15 cellular contexts compared by ENCODE assay signal in the genomic region with DNA sequence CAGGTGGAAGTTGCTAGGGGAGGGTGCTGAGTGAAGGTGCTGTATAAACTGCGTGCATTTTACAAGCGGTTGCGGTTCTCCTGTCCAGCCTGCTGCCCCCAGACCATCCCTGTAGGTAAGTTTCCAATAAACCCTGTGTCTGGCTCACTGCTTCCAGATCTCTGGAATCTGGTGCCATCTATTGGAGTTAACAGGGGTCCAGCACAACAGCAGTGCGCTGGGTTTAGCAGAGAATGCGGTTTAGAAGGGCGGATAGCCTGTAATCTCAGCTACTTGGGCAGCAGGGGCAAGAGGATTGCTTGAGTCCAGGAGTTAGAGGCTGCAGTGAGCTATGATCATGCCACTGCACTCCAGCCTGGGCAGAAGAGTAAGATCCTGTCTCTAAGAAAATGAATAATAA. TPM values are rescaled to one million over a fixed set of nuclear protein-coding genes. Genes with fewer than 3 reads are reported as not detected.
A peak's percentile ranks its signal among the peaks of the same experiment; 100 is the strongest.
DNase-seq lines count a peak whose midpoint lies in the region; ATAC-seq and TF ChIP-seq lines count a peak whose summit lies in the region.
"Had no signal": no experiment of that assay in that cellular context is flagged by ENCODE, and none has a peak within 500 bp of the region (broad histone marks: within the 10 kb centered on the region; RNA-seq: fewer than 3 reads in every experiment).

No MANE protein-coding gene starts in this region.

- no peaks in the 10 kb centered on the region for H3K9me3 ChIP-seq in BE2C
- H3K9me3 ChIP-seq: esophagus squamous epithelium, MG63 had no signal

- H3K27ac ChIP-seq in brain microvascular endothelial cell, result no peak overlapping the region
- H3K27ac ChIP-seq: esophagus squamous epithelium had no signal

- no peaks in the 10 kb centered on the region; the same call in none of the 2 replicates for H3K36me3 ChIP-seq in BE2C
- no peaks in the 10 kb centered on the region for H3K36me3 ChIP-seq in brain microvascular endothelial cell (replicated peaks)
- H3K36me3 ChIP-seq: MG63 had no signal

- no peak for ATAC-seq in esophagus mucosa
- no peak for ATAC-seq in HG03025 (IDR thresholded peaks at IDR 0.05; ENCODE audit: low FRiP score, unreplicated experiment)
- no peak for ATAC-seq in activated CD4-positive, CD25-positive, alpha-beta regulatory T cell treated with anti-CD3 and anti-CD28 coated beads, Interleukin-2, amount 50 U/mL, for 24 hours
- ATAC-seq in HG02623 (IDR thresholded peaks at IDR 0.05; ENCODE audit: unreplicated experiment), result no peak
- ATAC-seq: naive thymus-derived CD8-positive, alpha-beta T cell; stimulated activated effector memory CD8-positive, alpha-beta T cell treated with anti-CD3 and anti-CD28 coated beads, Interleukin-12 subunit alpha, Interleukin-12 subunit beta, amount 100 ng/mL, for 72 hours had no signal

- H3K27me3 ChIP-seq in BE2C (no peaks in the 10 kb centered on the region), brain microvascular endothelial cell (replicated peaks) (no peaks in the 10 kb centered on the region)
- H3K27me3 ChIP-seq: esophagus squamous epithelium, MG63 had no signal

- TF ChIP-seq CTCF in BE2C (IDR thresholded peaks at IDR 0.05; ENCODE audit: low read depth, low read length) (peak; percentile 45), HFF-Myc (IDR thresholded peaks at IDR 0.05; ENCODE audit: low read depth, low read length, missing control alignments) (peak; percentile 15), brain microvascular endothelial cell (IDR thresholded peaks at IDR 0.05; ENCODE audit: low read depth, low read length, missing control alignments) (peak; percentile 39)

- peaks cover 3% of the 10 kb centered on the region; the same call in 1 of the 2 replicates for H3K4me1 ChIP-seq in BE2C

- in situ Hi-C loops in brain microvascular endothelial cell (cut with HindIII; ENCODE audit: low pct_ligation_motif_present, low sequenced_read_pairs), result no loop called here

- H3K4me3 ChIP-seq in BE2C (ENCODE audit: low read depth, low read length) (no peak overlapping the region), HFF-Myc (replicated peaks; ENCODE audit: low read depth, low read length) (no peak overlapping the region), brain microvascular endothelial cell (ENCODE audit: low read depth, low read length) (no peak overlapping the region)
- H3K4me3 ChIP-seq: esophagus squamous epithelium, MG63 had no signal

- DNase-seq in BE2C (peak; percentile 33), HFF-Myc (ENCODE audit: extremely low read depth, low read depth) (no peak), brain microvascular endothelial cell (no peak), myocyte (ENCODE audit: low read depth) (peak; percentile 56)
- DNase-seq: activated CD4-positive, alpha-beta T cell treated with anti-CD3 and anti-CD28 coated beads, Interleukin-2, amount 50 U/mL, for 4 hours; amniotic stem cell; DND-41; esophagus squamous epithelium; MG63 had no signal

RNA-seq across cellular contexts. Expression of a gene that starts 4.9 kb away (rescaled TPM):
- 6.1 TPM for polyA plus RNA-seq in BE2C (2012; ENCODE audit: insufficient read depth, insufficient read length, low read depth)
- total RNA-seq in myocyte (12.2 and 12.5 TPM in 2 replicates), esophagus mucosa (51.8 TPM)
- 20.0 TPM for polyA plus RNA-seq in myocyte (2012)

Comparison
In these comparisons a context has a peak if more than half of its experiments do, and no peak if none do; other contexts are left out.
1. DNase-seq: peak in BE2C (single experiment) and myocyte (single experiment); none in HFF-Myc (single experiment) and brain microvascular endothelial cell (single experiment).
2. Peak in every context shown above with its lines, with median percentiles within 50 percentile points of each other: CTCF ChIP-seq.